1 cellular context compared by ENCODE assay signal in genomic region chr1:78492376-78492950, GRCh38.
TF ChIP-seq lines count a peak whose summit lies in the region.

No MANE protein-coding gene starts in this region.

TF ChIP-seq in GM12878, 131 proteins besides CTCF, POLR2A, EP300 and RAD21 (continued from another document):
- no peak for TF ChIP-seq BCLAF1 (IDR thresholded peaks at IDR 0.05)
- no peak for TF ChIP-seq BCL3 (IDR thresholded peaks at IDR 0.05; ENCODE audit: borderline replicate concordance, insufficient read depth, low read depth, low read length, poor library complexity, severe bottlenecking)
- peak; percentile 48; the same call in 1 of the 2 replicates for TF ChIP-seq PKNOX1 (IDR thresholded peaks at IDR 0.05)
